ENCODE assay signal across 9 cellular contexts in genomic region chrX:107454302-107454701, GRCh38. TPM values are rescaled to one million over a fixed set of nuclear protein-coding genes. Genes with fewer than 3 reads are reported as not detected.
DNase-seq lines count a peak whose midpoint lies in the region; ATAC-seq and TF ChIP-seq lines count a peak whose summit lies in the region.
"Had no signal": no experiment of that assay in that cellular context is flagged by ENCODE, and none has a peak within 500 bp of the region (broad histone marks: within the 10 kb centered on the region; RNA-seq: fewer than 3 reads in every experiment).

No MANE protein-coding gene starts in this region.

- H3K36me3 Mint-ChIP-seq in endothelial cell (ENCODE audit: low read depth, unreplicated experiment) (peaks cover 4% of the 10 kb centered on the region), WTC11 (no peaks in the 10 kb centered on the region)
- H3K36me3 Mint-ChIP-seq in activated T-helper 2 cell treated with anti-CD3 and anti-CD28 coated beads, Interferon-gamma antibody, Interleukin-2, Interleukin-4, amounts not matched to agents 10 μg/mL and 5 μg/mL and 100 μg/mL, durations not matched to agents 14 hours and 24 hours and 36 hours (ENCODE audit: low read depth), result no peaks in the 10 kb centered on the region

- POLR2A ChIA-PET in WTC11 (lab: Charles Lee), result no interaction called here

- peaks cover 6% of the 10 kb centered on the region for H3K27me3 Mint-ChIP-seq in endothelial cell (ENCODE audit: unreplicated experiment)
- peaks cover 33% of the 10 kb centered on the region for H3K27me3 Mint-ChIP-seq in activated T-helper 2 cell treated with anti-CD3 and anti-CD28 coated beads, Interferon-gamma antibody, Interleukin-2, Interleukin-4, amounts not matched to agents 10 μg/mL and 5 μg/mL and 100 μg/mL, durations not matched to agents 14 hours and 24 hours and 36 hours (ENCODE audit: low read depth)
- peaks cover 11% of the 10 kb centered on the region for H3K27me3 Mint-ChIP-seq in WTC11 (ENCODE audit: low read depth)

- H3K9me3 Mint-ChIP-seq in endothelial cell (ENCODE audit: unreplicated experiment) (no peaks in the 10 kb centered on the region), WTC11 (no peaks in the 10 kb centered on the region)
- H3K9me3 Mint-ChIP-seq in activated T-helper 2 cell treated with anti-CD3 and anti-CD28 coated beads, Interferon-gamma antibody, Interleukin-2, Interleukin-4, amounts not matched to agents 10 μg/mL and 5 μg/mL and 100 μg/mL, durations not matched to agents 14 hours and 24 hours and 36 hours, result no peaks in the 10 kb centered on the region

- CTCF ChIA-PET in WTC11 (lab: Charles Lee), result no interaction called here

- ATAC-seq in GM18505 (IDR thresholded peaks at IDR 0.05; ENCODE audit: unreplicated experiment), result peak; percentile 93
- peak; percentile 87 for ATAC-seq in GM21786 (IDR thresholded peaks at IDR 0.05; ENCODE audit: unreplicated experiment)
- ATAC-seq in HG03575 (IDR thresholded peaks at IDR 0.05; ENCODE audit: extremely low read depth, insufficient number of reproducible peaks, low FRiP score, unreplicated experiment), result peak; percentile 84
- no peak for ATAC-seq in WTC11

- peak; percentile 36 for DNase-seq in epithelial cell of prostate (ENCODE audit: low read depth, low spot score)
- DNase-seq in hypothalamus (lab: John Stamatoyannopoulos, UW), result no peak
- DNase-seq in endothelial cell (ENCODE audit: low spot score), result no peak
- no peak for DNase-seq in activated T-helper 2 cell treated with anti-CD3 and anti-CD28 coated beads, Interferon-gamma antibody, Interleukin-2, Interleukin-4, amounts not matched to agents 10 μg/mL and 5 μg/mL and 100 μg/mL, durations not matched to agents 14 hours and 24 hours and 36 hours (ENCODE audit: low spot score)
- no peak for DNase-seq in WTC11 (ENCODE audit: low spot score)
- DNase-seq: NCI-H1092 had no signal

- H3K4me1 Mint-ChIP-seq in endothelial cell (ENCODE audit: unreplicated experiment) (peaks cover 7% of the 10 kb centered on the region), WTC11 (peaks cover 16% of the 10 kb centered on the region)
- peaks cover 3% of the 10 kb centered on the region for H3K4me1 Mint-ChIP-seq in activated T-helper 2 cell treated with anti-CD3 and anti-CD28 coated beads, Interferon-gamma antibody, Interleukin-2, Interleukin-4, amounts not matched to agents 10 μg/mL and 5 μg/mL and 100 μg/mL, durations not matched to agents 14 hours and 24 hours and 36 hours (ENCODE audit: low read depth)

- intact Hi-C loops in activated T-helper 2 cell treated with anti-CD3 and anti-CD28 coated beads, Interferon-gamma antibody, Interleukin-2, Interleukin-4, amounts not matched to agents 10 μg/mL and 5 μg/mL and 100 μg/mL, durations not matched to agents 14 hours and 24 hours and 36 hours (cut with micrococcal nuclease), result no loop called here

- H3K4me3 Mint-ChIP-seq in endothelial cell (ENCODE audit: unreplicated experiment) (no peak overlapping the region), WTC11 (no peak overlapping the region)
- no peak overlapping the region for H3K4me3 Mint-ChIP-seq in activated T-helper 2 cell treated with anti-CD3 and anti-CD28 coated beads, Interferon-gamma antibody, Interleukin-2, Interleukin-4, amounts not matched to agents 10 μg/mL and 5 μg/mL and 100 μg/mL, durations not matched to agents 14 hours and 24 hours and 36 hours (ENCODE audit: low read depth)

- H3K27ac ChIP-seq in epithelial cell of prostate, result no peak overlapping the region

- TF ChIP-seq CTCF in endothelial cell (IDR thresholded peaks at IDR 0.05; ENCODE audit: unreplicated experiment) (no peak), WTC11 (IDR thresholded peaks at IDR 0.05) (no peak)

- H3K27ac Mint-ChIP-seq in endothelial cell (ENCODE audit: unreplicated experiment), result no peak overlapping the region
- H3K27ac Mint-ChIP-seq in activated T-helper 2 cell treated with anti-CD3 and anti-CD28 coated beads, Interferon-gamma antibody, Interleukin-2, Interleukin-4, amounts not matched to agents 10 μg/mL and 5 μg/mL and 100 μg/mL, durations not matched to agents 14 hours and 24 hours and 36 hours, result no peak overlapping the region
- no peak overlapping the region for H3K27ac Mint-ChIP-seq in WTC11

- no peak for TF ChIP-seq POLR2A in GM18505 (IDR thresholded peaks at IDR 0.05; ENCODE audit: borderline replicate concordance, extremely low read depth, insufficient read depth, insufficient read length)

TF ChIP-seq in WTC11, 78 proteins besides CTCF, POLR2A, EP300 and RAD21:
- TF ChIP-seq SOX15 (CRISPR knock-in tag; IDR thresholded peaks at IDR 0.05) (no peak), E2F4 (CRISPR knock-in tag; IDR thresholded peaks at IDR 0.05; ENCODE audit: borderline replicate concordance, low read depth) (no peak), ESRRA (CRISPR knock-in tag; IDR thresholded peaks at IDR 0.05; ENCODE audit: borderline replicate concordance) (no peak), ZBTB21 (CRISPR knock-in tag; IDR thresholded peaks at IDR 0.05; ENCODE audit: borderline replicate concordance) (no peak), TP53 (CRISPR knock-in tag; IDR thresholded peaks at IDR 0.05) (no peak), AFF4 (CRISPR knock-in tag; IDR thresholded peaks at IDR 0.05; ENCODE audit: borderline replicate concordance) (no peak), CREB1 (CRISPR knock-in tag; IDR thresholded peaks at IDR 0.05) (no peak), HMGXB4 (CRISPR knock-in tag; IDR thresholded peaks at IDR 0.05) (no peak), RELA (CRISPR knock-in tag; IDR thresholded peaks at IDR 0.05; ENCODE audit: borderline replicate concordance) (no peak)

RNA-seq across cellular contexts. Expression of gene FRMPD3, which starts 4.8 kb away (rescaled TPM):
- total RNA-seq in endothelial cell (ENCODE audit: unreplicated experiment) (0.08 TPM), WTC11 (2021) (1.4 to 2.0 TPM (median 1.7 TPM) in 3 replicates)
- total RNA-seq in activated T-helper 2 cell treated with anti-CD3 and anti-CD28 coated beads, Interferon-gamma antibody, Interleukin-2, Interleukin-4, amounts not matched to agents 10 μg/mL and 5 μg/mL and 100 μg/mL, durations not matched to agents 14 hours and 24 hours and 36 hours, result not detected in 2 replicates
